1 cellular context compared by ENCODE assay signal in genomic region chr15:66863382-66864085, GRCh38.
TF ChIP-seq lines count a peak whose summit lies in the region.

No MANE protein-coding gene starts in this region.

TF ChIP-seq in WTC11, 78 proteins besides CTCF, POLR2A, EP300 and RAD21 (continued from another document):
- TF ChIP-seq ZNF532 (CRISPR knock-in tag; IDR thresholded peaks at IDR 0.05; ENCODE audit: borderline replicate concordance) (no peak), FOXP1 (CRISPR knock-in tag; IDR thresholded peaks at IDR 0.05; ENCODE audit: borderline replicate concordance) (no peak), TP53 (CRISPR knock-in tag; IDR thresholded peaks at IDR 0.05) (no peak), NR1H2 (CRISPR knock-in tag; IDR thresholded peaks at IDR 0.05) (no peak), NR3C1 (CRISPR knock-in tag; conservative IDR thresholded peaks at IDR 0.05; ENCODE audit: low read depth) (no peak), RORB (CRISPR knock-in tag; IDR thresholded peaks at IDR 0.05) (no peak), FOXP4 (CRISPR knock-in tag; IDR thresholded peaks at IDR 0.05) (no peak), NFYB (CRISPR knock-in tag; conservative IDR thresholded peaks at IDR 0.05; ENCODE audit: low read depth) (no peak), PRRX2 (CRISPR knock-in tag; IDR thresholded peaks at IDR 0.05) (no peak)
TF ChIP-seq in WTC11: peak in this region for 0.
